ENCODE assay signal across 8 cellular contexts in the genomic region with DNA sequence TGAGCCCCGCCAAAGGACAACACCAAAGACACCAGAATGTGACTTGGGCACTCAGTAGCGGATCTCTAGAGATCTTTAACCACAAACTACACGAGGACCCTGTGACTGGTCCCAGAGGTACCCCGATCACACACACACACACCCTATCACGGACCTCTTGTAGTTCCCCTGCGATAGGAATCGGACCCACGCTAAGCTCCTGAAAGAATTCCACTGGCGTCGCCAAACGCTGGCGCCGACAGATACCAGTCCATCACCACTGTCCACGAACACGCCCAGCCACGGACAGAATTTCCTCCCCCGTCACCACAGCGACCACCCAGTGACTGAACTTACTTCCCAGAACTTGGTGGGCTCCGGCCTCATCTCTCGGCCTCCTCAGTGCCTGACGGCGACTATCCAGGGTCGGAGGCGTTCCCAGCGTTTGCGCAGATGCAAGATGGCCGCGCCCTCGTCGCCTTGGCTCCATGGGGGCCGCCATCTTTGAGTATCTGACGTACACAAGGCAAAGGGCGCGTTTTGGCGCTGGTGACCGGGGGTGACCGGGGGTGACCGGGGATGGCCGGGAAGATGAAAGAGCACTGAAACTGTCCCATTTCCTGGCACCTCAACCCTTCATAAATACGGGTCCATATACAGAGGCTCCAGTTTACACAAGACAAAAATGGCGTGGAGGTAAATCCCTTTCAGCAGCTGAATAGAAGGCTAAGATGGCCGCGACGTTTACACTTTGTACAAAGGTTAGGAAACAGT. TPM values are rescaled to one million over a fixed set of nuclear protein-coding genes. Genes with fewer than 3 reads are reported as not detected.
DNase-seq lines count a peak whose midpoint lies in the region; ATAC-seq, FAIRE-seq and TF ChIP-seq lines count a peak whose summit lies in the region.

A gene (minus strand): TSS at position 407 of the 753 bp plus-strand sequence. CDS start 4,500 bp downstream, outside the sequence.

- CTCF ChIA-PET in CD8-positive, alpha-beta T cell (lab: Charles Lee), result no interaction called here

- FAIRE-seq in HTR-8/SVneo (lab: Jason Lieb, UNC), result peak; percentile 88

- H3K36me3 Mint-ChIP-seq in CD8-positive, alpha-beta T cell, result peaks cover 50% of the 10 kb centered on the region

- H3K36me3 ChIP-seq in CD8-positive, alpha-beta T cell (ENCODE audit: insufficient read depth, low read length), result peaks cover 4% of the 10 kb centered on the region
- H3K36me3 ChIP-seq in esophagus squamous epithelium, result peaks cover 0 to 29% (median 0%) of the 10 kb centered on the region in 3 donors
- H3K36me3 ChIP-seq in muscle layer of duodenum (ENCODE audit: control insufficient read depth in 1 of 2, insufficient read depth in 2 of 2, low read length in 2 of 2), result peaks cover 0 to 28% of the 10 kb centered on the region in 2 donors

- H3K4me3 ChIP-seq in CD8-positive, alpha-beta T cell (ENCODE audit: low read depth, low read length), result peak within 1 kb of the TSS; percentile 81
- H3K4me3 ChIP-seq in esophagus squamous epithelium (peak within 1 kb of the TSS; percentile 57 to 78 (median 70)), muscle layer of duodenum (ENCODE audit: low read depth in 1 of 2, low read length in 2 of 2) (peak within 1 kb of the TSS; percentile 77 to 99)

- H3K27ac ChIP-seq in CD8-positive, alpha-beta T cell (ENCODE audit: low read depth, low read length), result peak within 1 kb of the TSS; percentile 78
- H3K27ac ChIP-seq in esophagus squamous epithelium, result peak within 1 kb of the TSS; percentile 81 to 93 (median 86)
- peak within 1 kb of the TSS; percentile 89 for H3K27ac ChIP-seq in muscle layer of duodenum (ENCODE audit: low read length)

- peaks cover 37% of the 10 kb centered on the region for H3K9me3 Mint-ChIP-seq in CD8-positive, alpha-beta T cell

- H3K4me3 Mint-ChIP-seq in CD8-positive, alpha-beta T cell, result peak within 1 kb of the TSS; percentile 98

- no peaks in the 10 kb centered on the region for H3K27me3 ChIP-seq in CD8-positive, alpha-beta T cell (ENCODE audit: insufficient read depth, low read length)
- H3K27me3 ChIP-seq in esophagus squamous epithelium (no peaks in the 10 kb centered on the region), muscle layer of duodenum (ENCODE audit: low read depth, low read length) (no peaks in the 10 kb centered on the region)

- WGBS in esophagus squamous epithelium, 2 donors, result 1% methylated on average over 9 to 39 of the region's 44 CpGs

- POLR2A ChIA-PET in CD8-positive, alpha-beta T cell (lab: Charles Lee), result interaction anchor here (0.5 to 1.9 kb wide), 2 partner anchors 21 to 40 kb away, joined by 3 to 5 read pairs; a partner anchor contains a TSS

- peak; percentile 76 to 95 (median 87) for DNase-seq in CD8-positive, alpha-beta T cell
- DNase-seq in HTR-8/SVneo (ENCODE audit: insufficient read length, low spot score), result peak; percentile 69
- DNase-seq in OCI-M2 (lab: John Stamatoyannopoulos, UW; ENCODE audit: unreplicated experiment), result peak; percentile 86
- peak; percentile 75 for DNase-seq in activated T-helper 1 cell treated with Interleukin-2 at 50 U/mL for 16 hours (ENCODE audit: low read depth)
- peak; percentile 32 for DNase-seq in esophagus squamous epithelium (lab: John Stamatoyannopoulos, UW)
- DNase-seq in stimulated activated CD8-positive, alpha-beta memory T cell treated with anti-CD3 and anti-CD28 coated beads, Interleukin-7, amount 100 ng/mL, for 1 hour (ENCODE audit: low read depth in 2 of 2), result peak; percentile 73 to 83

- peak; percentile 92 for ATAC-seq in CD8-positive, alpha-beta T cell
- ATAC-seq in GM19463 (IDR thresholded peaks at IDR 0.05; ENCODE audit: unreplicated experiment), result peak; percentile 88

- H3K27me3 Mint-ChIP-seq in CD8-positive, alpha-beta T cell (ENCODE audit: low read depth), result no peaks in the 10 kb centered on the region

- peak in 1 of 4 donors; percentile 17 for TF ChIP-seq POLR2A in esophagus squamous epithelium (IDR thresholded peaks at IDR 0.05)

- peak within 1 kb of the TSS; percentile 95 for H3K27ac Mint-ChIP-seq in CD8-positive, alpha-beta T cell

- peaks cover 5% of the 10 kb centered on the region for H3K9me3 ChIP-seq in CD8-positive, alpha-beta T cell (ENCODE audit: low read length)
- peaks cover 0 to 43% (median 23%) of the 10 kb centered on the region in 3 donors for H3K9me3 ChIP-seq in esophagus squamous epithelium
- peaks cover 0 to 10% of the 10 kb centered on the region in 2 donors for H3K9me3 ChIP-seq in muscle layer of duodenum (ENCODE audit: control insufficient read depth in 1 of 2, low read length in 2 of 2)

- H3K4me1 ChIP-seq in CD8-positive, alpha-beta T cell (ENCODE audit: insufficient read depth, low read length), result peaks cover 4% of the 10 kb centered on the region
- H3K4me1 ChIP-seq in esophagus squamous epithelium (peaks cover 0 to 15% (median 0%) of the 10 kb centered on the region in 3 donors), muscle layer of duodenum (ENCODE audit: control insufficient read depth in 1 of 2, insufficient read depth in 2 of 2, low read length in 2 of 2) (no peaks in the 10 kb centered on the region)

- TF ChIP-seq CTCF in CD8-positive, alpha-beta T cell (IDR thresholded peaks at IDR 0.05), result no peak
- TF ChIP-seq CTCF in esophagus squamous epithelium (IDR thresholded peaks at IDR 0.05), result peak in 1 of 6 experiments; percentile 8

- H3K4me1 Mint-ChIP-seq in CD8-positive, alpha-beta T cell (ENCODE audit: low read depth), result peaks cover 21% of the 10 kb centered on the region

- intact Hi-C loops in CD8-positive, alpha-beta T cell (cut with DNase I, micrococcal nuclease), result loop anchor here (1.0 to 10.0 kb wide), 9 partner anchors 20 to 1867 kb away; a partner anchor contains a TSS
- intact Hi-C loops in esophagus squamous epithelium (cut with DNase I), result no loop called here

RNA-seq across cellular contexts. Expression of the gene that starts here (rescaled TPM):
- 10 to 100 TPM; 14.7 to 17.2 TPM for total RNA-seq in CD8-positive, alpha-beta T cell
- total RNA-seq in esophagus squamous epithelium, result 10 to 100 TPM in 1 of 4 donors, 1 to 10 TPM in 3; 2.8 to 13.9 (median 5.9) TPM

Comparison
In these comparisons a context has a peak if more than half of its experiments do, and no peak if none do; other contexts are left out.
1. Peak in every context shown above with its lines: DNase-seq, ATAC-seq, H3K4me3 ChIP-seq and H3K27ac ChIP-seq.
2. DNase-seq: peak in every context shown above with its lines; median percentile 87 in CD8-positive, alpha-beta T cell; 86 in OCI-M2; 78 in stimulated activated CD8-positive, alpha-beta memory T cell treated with anti-CD3 and anti-CD28 coated beads, Interleukin-7, amount 100 ng/mL, for 1 hour; 75 in activated T-helper 1 cell treated with Interleukin-2 at 50 U/mL for 16 hours; 69 in HTR-8/SVneo; 32 in esophagus squamous epithelium.